ENCODE assay signal across 8 cellular contexts in the genomic region with DNA sequence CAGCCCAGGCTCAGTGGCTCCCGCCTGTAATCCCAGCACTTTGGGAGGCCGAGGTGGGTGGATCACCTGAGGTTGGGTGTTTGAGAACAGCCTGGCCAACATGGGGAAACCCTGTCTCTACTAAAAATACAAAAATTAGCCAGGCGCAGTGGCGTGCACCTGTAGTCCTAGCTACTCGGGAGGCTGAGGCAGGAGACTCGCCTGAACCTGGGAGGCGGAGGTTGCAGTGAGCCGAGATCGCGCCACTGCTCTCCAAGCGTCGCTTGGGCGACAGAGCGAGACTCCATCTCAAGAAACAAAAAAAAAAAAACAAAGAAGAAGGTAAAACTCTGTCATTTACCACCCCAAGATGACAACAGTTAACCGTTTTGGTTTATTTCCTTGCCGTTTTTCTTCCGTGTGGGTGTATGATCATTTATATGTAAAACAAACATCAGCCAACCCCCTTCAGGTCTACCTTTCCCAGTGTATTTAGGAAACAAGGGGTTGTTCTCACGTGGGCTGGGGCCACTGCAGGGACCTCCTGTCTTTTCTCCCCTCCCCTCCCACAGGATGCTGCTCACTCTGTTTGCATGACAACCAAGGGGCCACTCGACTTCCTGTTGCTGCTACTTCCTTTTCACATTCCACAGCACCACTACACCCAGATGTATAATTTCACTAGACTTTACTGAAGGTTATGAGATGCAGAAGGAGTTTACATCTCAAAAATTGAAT. TPM values are rescaled to one million over a fixed set of nuclear protein-coding genes. Genes with fewer than 3 reads are reported as not detected.
DNase-seq lines count a peak whose midpoint lies in the region; ATAC-seq and TF ChIP-seq lines count a peak whose summit lies in the region.

No MANE protein-coding gene starts in this region.

- TF ChIP-seq POLR2A in stomach (IDR thresholded peaks at IDR 0.05) = no peak

- no peaks in the 10 kb centered on the region for H3K27me3 ChIP-seq in iPS DF 6.9 (ENCODE audit: control insufficient read depth, insufficient read depth, low read length)
- H3K27me3 ChIP-seq in stomach = no peaks in the 10 kb centered on the region
- H3K27me3 ChIP-seq in HAP-1 (ENCODE audit: low read depth) = no peaks in the 10 kb centered on the region

- H3K36me3 ChIP-seq in iPS DF 6.9 (ENCODE audit: control insufficient read depth, insufficient read depth, low read length) (no peaks in the 10 kb centered on the region), stomach (no peaks in the 10 kb centered on the region), HAP-1 (replicated peaks) (no peaks in the 10 kb centered on the region)

- intact Hi-C loops in stomach (cut with DNase I; ENCODE audit: low total_unique reads) = no loop called here
- intact Hi-C loops in Right ventricle myocardium inferior (cut with DNase I) = no loop called here

- H3K9me3 ChIP-seq in iPS DF 6.9 (ENCODE audit: control insufficient read depth, insufficient read depth, low read length) (no peaks in the 10 kb centered on the region), stomach (no peaks in the 10 kb centered on the region), HAP-1 (no peaks in the 10 kb centered on the region)

- H3K4me3 ChIP-seq in iPS DF 6.9 (ENCODE audit: low read length) (no peak overlapping the region), stomach (no peak overlapping the region), HAP-1 (no peak overlapping the region)

- TF ChIP-seq EP300 in stomach (IDR thresholded peaks at IDR 0.05) = no peak

- H3K4me1 ChIP-seq in iPS DF 6.9 (ENCODE audit: control insufficient read depth, insufficient read depth, low read length) (peaks cover 6% of the 10 kb centered on the region), stomach (peaks cover 0 to 8% (median 0%) of the 10 kb centered on the region in 4 donors), HAP-1 (no peaks in the 10 kb centered on the region)

- H3K27ac ChIP-seq in iPS DF 6.9 (ENCODE audit: low read length) (no peak overlapping the region), stomach (peak overlapping the region in 1 of 5 donors; percentile 56)

- peak; percentile 69 for ATAC-seq in GM19438 (IDR thresholded peaks at IDR 0.05; ENCODE audit: low read depth, unreplicated experiment)
- peak; percentile 55 for ATAC-seq in HG03520 (IDR thresholded peaks at IDR 0.05; ENCODE audit: unreplicated experiment)
- ATAC-seq in Right ventricle myocardium inferior = no peak

- in situ Hi-C loops in HAP-1 (cut with MboI; ENCODE audit: low sequenced_read_pairs) = no loop called here

- WGBS in iPS DF 6.9 (ENCODE audit: insufficient coverage, insufficient read length) = no CpG with 5 or more reads among the region's 19 CpGs
- WGBS in stomach, 5 donors = 68 to 82% (median 80%) methylated on average over 19 of the region's 19 CpGs

- DNase-seq in AML-193 (lab: John Stamatoyannopoulos, UW) (peak; percentile 75 to 82), iPS DF 6.9 (ENCODE audit: low read depth, low spot score) (peak; percentile 60), stomach (peak; percentile 34), Right ventricle myocardium inferior (ENCODE audit: missing footprints) (no peak), HAP-1 (ENCODE audit: low spot score in 2 of 2) (no peak)
- DNase-seq in activated CD4-positive, alpha-beta T cell treated with anti-CD3 and anti-CD28 coated beads, Interleukin-2, amount 50 U/mL, for 1 hour = peak; percentile 62

- TF ChIP-seq CTCF in stomach (IDR thresholded peaks at IDR 0.05) = no peak

RNA-seq across cellular contexts. Expression of a gene that starts 13.6 kb away (rescaled TPM):
- total RNA-seq in stomach (1 to 10 TPM in 3 of 5 donors, not detected in 2; 1.8 to 7.1 (median 3.6) TPM), Right ventricle myocardium inferior (0.70 TPM)
- polyA plus RNA-seq in stomach = 1 to 10 TPM; 3.1 to 7.3 (median 5.9) TPM

RNA-seq across cellular contexts. Expression of a gene that starts 54.8 kb away (rescaled TPM):
- total RNA-seq in stomach = 10 to 100 TPM; 13.3 to 71.0 (median 48.4) TPM
- 10 to 100 TPM; 12.6 to 21.8 (median 14.6) TPM for polyA plus RNA-seq in stomach
- total RNA-seq in Right ventricle myocardium inferior = 16.7 TPM

Comparison
In these comparisons a context has a peak if more than half of its experiments do, and no peak if none do; other contexts are left out.
1. DNase-seq: peak in AML-193 (2 of 2), activated CD4-positive, alpha-beta T cell treated with anti-CD3 and anti-CD28 coated beads, Interleukin-2, amount 50 U/mL, for 1 hour (single experiment), iPS DF 6.9 (single experiment) and stomach (single experiment); none in Right ventricle myocardium inferior (single experiment) and HAP-1 (0 of 2).